In the genomic region with DNA sequence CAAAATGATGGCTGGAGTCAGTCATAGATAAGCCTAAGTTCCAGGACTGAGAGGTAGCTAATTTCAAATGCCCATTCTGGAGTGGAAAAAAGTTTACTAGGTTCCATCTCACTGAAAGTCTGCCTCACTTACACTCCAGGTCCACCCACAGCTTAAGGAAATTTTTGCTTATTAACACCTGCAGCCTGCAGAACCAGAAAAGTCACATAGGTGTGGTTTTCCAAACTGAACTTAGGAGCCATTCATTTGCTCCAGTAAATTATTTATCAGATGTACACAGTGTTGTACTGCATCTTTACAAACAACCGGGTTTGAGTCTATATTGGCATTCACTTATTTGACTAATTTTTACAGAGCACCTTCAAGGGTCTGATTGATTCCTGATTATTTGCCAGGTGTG, we compare ENCODE assay signal across 24 cellular contexts.
"Had no signal": no experiment of that assay in that cellular context is flagged by ENCODE, and none has a peak within 500 bp of the region (broad histone marks: within the 10 kb centered on the region; RNA-seq: fewer than 3 reads in every experiment).

No MANE protein-coding gene starts in this region.

- H3K4me1 ChIP-seq: right lobe of liver, stomach had no signal

- H3K9me3 ChIP-seq: left ventricle myocardium inferior, psoas muscle, right lobe of liver, stomach had no signal

- H3K4me1 Mint-ChIP-seq: mesothelial cell of epicardium had no signal

- H3K36me3 Mint-ChIP-seq: activated naive CD8-positive, alpha-beta T cell treated with anti-CD3 and anti-CD28 coated beads for 36 hours; immature natural killer cell; mesothelial cell of epicardium; natural killer cell treated with Interleukin-12 subunit alpha and Interleukin-12 subunit beta and Interleukin-15 and Interleukin-18, amount 100 ng/mL, for 72 hours; stimulated activated memory B cell treated with anti-CD40 and anti-IgM and Interleukin-4, amounts not matched to agents 10 μg/mL and 1 μg/mL and 100 μg/mL, for 72 hours had no signal

- DNase-seq: activated B cell treated with CpG ODN at 0.5 μM for 24 hours; activated CD4-positive, alpha-beta T cell treated with anti-CD3 and anti-CD28 coated beads for 36 hours; activated CD4-positive, alpha-beta T cell treated with anti-CD3 and anti-CD28 coated beads, Interleukin-2, amount 50 U/mL, for 48 hours; activated CD8-positive, alpha-beta memory T cell treated with anti-CD3 and anti-CD28 coated beads, Interleukin-2, amount 50 U/mL, for 48 hours; activated naive CD4-positive, alpha-beta T cell treated with Interleukin-2 at 50 U/mL for 16 hours; activated naive CD8-positive, alpha-beta T cell treated with anti-CD3 and anti-CD28 coated beads for 36 hours; activated T-cell treated with anti-CD3 and anti-CD28 coated beads, Interleukin-2, amount 50 U/mL, for 4 hours; amniotic stem cell; effector CD4-positive, alpha-beta T cell; glutamatergic neuron; immature natural killer cell; left ventricle myocardium inferior; psoas muscle; right lobe of liver; stimulated activated CD4-positive, alpha-beta T cell treated with anti-CD3 and anti-CD28 coated beads, Interleukin-15, amount 100 ng/mL, for 24 hours; stomach; T-helper 9 cell had no signal

- ATAC-seq: activated CD4-positive, alpha-beta T cell treated with anti-CD3 and anti-CD28 coated beads for 36 hours; activated T-cell treated with anti-CD3 and anti-CD28 coated beads, Interleukin-2, amount 50 U/mL, for 4 hours; natural killer cell treated with Interleukin-12 subunit alpha and Interleukin-12 subunit beta and Interleukin-15 and Interleukin-18, amount 100 ng/mL, for 72 hours; psoas muscle; right lobe of liver; stimulated activated memory B cell treated with anti-CD40 and anti-IgM and Interleukin-4, amounts not matched to agents 10 μg/mL and 1 μg/mL and 100 μg/mL, for 72 hours had no signal

- H3K9me3 Mint-ChIP-seq: activated B cell treated with CpG ODN at 0.5 μM for 24 hours; activated naive CD8-positive, alpha-beta T cell treated with anti-CD3 and anti-CD28 coated beads for 36 hours; activated T-cell treated with anti-CD3 and anti-CD28 coated beads, Interleukin-2, amount 50 U/mL, for 4 hours; dendritic cell treated with granulocyte-macrophage colony-stimulating factor and Interleukin-4, amounts not matched to agents 40 ng/mL and 50 ng/mL, for 4 days; immature natural killer cell; mesothelial cell of epicardium; natural killer cell treated with Interleukin-12 subunit alpha and Interleukin-12 subunit beta and Interleukin-15 and Interleukin-18, amount 100 ng/mL, for 72 hours; stimulated activated memory B cell treated with anti-CD40 and anti-IgM and Interleukin-4, amounts not matched to agents 10 μg/mL and 1 μg/mL and 100 μg/mL, for 72 hours had no signal

- H3K36me3 ChIP-seq: cardiac muscle cell, left ventricle myocardium inferior, right lobe of liver, stomach had no signal

- H3K4me3 Mint-ChIP-seq: activated B cell treated with CpG ODN at 0.5 μM for 24 hours; activated CD4-positive, alpha-beta T cell treated with anti-CD3 and anti-CD28 coated beads for 36 hours; activated naive CD8-positive, alpha-beta T cell treated with anti-CD3 and anti-CD28 coated beads for 36 hours; activated T-cell treated with anti-CD3 and anti-CD28 coated beads, Interleukin-2, amount 50 U/mL, for 4 hours; dendritic cell treated with granulocyte-macrophage colony-stimulating factor and Interleukin-4, amounts not matched to agents 40 ng/mL and 50 ng/mL, for 4 days; immature natural killer cell; mesothelial cell of epicardium; natural killer cell treated with Interleukin-12 subunit alpha and Interleukin-12 subunit beta and Interleukin-15 and Interleukin-18, amount 100 ng/mL, for 72 hours; stimulated activated memory B cell treated with anti-CD40 and anti-IgM and Interleukin-4, amounts not matched to agents 10 μg/mL and 1 μg/mL and 100 μg/mL, for 72 hours had no signal

- H3K4me3 ChIP-seq: cardiac muscle cell, hepatocyte, left ventricle myocardium inferior, psoas muscle, right lobe of liver, smooth muscle cell, stomach had no signal

- H3K27ac Mint-ChIP-seq: activated B cell treated with CpG ODN at 0.5 μM for 24 hours; activated CD4-positive, alpha-beta T cell treated with anti-CD3 and anti-CD28 coated beads for 36 hours; activated naive CD8-positive, alpha-beta T cell treated with anti-CD3 and anti-CD28 coated beads for 36 hours; dendritic cell treated with granulocyte-macrophage colony-stimulating factor and Interleukin-4, amounts not matched to agents 40 ng/mL and 50 ng/mL, for 4 days; immature natural killer cell; mesothelial cell of epicardium; stimulated activated memory B cell treated with anti-CD40 and anti-IgM and Interleukin-4, amounts not matched to agents 10 μg/mL and 1 μg/mL and 100 μg/mL, for 72 hours had no signal

- H3K27me3 ChIP-seq: cardiac muscle cell, hepatocyte, right lobe of liver, stomach had no signal

- H3K27me3 Mint-ChIP-seq: activated B cell treated with CpG ODN at 0.5 μM for 24 hours; activated CD4-positive, alpha-beta T cell treated with anti-CD3 and anti-CD28 coated beads for 36 hours; dendritic cell treated with granulocyte-macrophage colony-stimulating factor and Interleukin-4, amounts not matched to agents 40 ng/mL and 50 ng/mL, for 4 days; natural killer cell treated with Interleukin-12 subunit alpha and Interleukin-12 subunit beta and Interleukin-15 and Interleukin-18, amount 100 ng/mL, for 72 hours; stimulated activated memory B cell treated with anti-CD40 and anti-IgM and Interleukin-4, amounts not matched to agents 10 μg/mL and 1 μg/mL and 100 μg/mL, for 72 hours had no signal

- H3K27ac ChIP-seq: cardiac muscle cell, hepatocyte, left ventricle myocardium inferior, psoas muscle, right lobe of liver, stomach had no signal
